Comparison of ENCODE assay signal across 8 cellular contexts in the genomic region with DNA sequence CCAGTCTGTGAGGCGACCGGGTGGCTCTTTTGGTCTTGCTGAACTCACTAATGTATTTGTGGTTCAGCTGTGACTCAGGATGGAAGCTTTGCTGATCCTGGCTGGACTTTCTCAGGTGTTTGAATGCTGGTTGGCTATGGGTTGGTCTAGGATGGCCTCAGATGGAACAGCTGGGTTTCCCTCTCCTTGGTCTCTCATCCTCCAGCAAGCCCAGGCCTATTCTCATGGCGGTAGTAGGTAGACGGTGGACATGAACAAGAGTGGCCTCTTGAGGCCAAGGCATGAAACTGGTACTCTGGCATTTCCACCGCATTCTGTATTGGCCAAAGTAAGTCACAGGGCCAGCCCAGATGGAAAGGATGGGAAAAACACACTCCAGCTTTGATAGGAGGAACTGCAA. TPM values are rescaled to one million over a fixed set of nuclear protein-coding genes. Genes with fewer than 3 reads are reported as not detected.
DNase-seq lines count a peak whose midpoint lies in the region; ATAC-seq and TF ChIP-seq lines count a peak whose summit lies in the region.

No MANE protein-coding gene starts in this region.

- H3K27me3 Mint-ChIP-seq in HFFc6 (ENCODE audit: insufficient read depth) (peaks cover 2% of the 10 kb centered on the region; the same call in 1 of the 2 replicates), glutamatergic neuron (ENCODE audit: unreplicated experiment) (no peaks in the 10 kb centered on the region)

- TF ChIP-seq CTCF in HFFc6 (IDR thresholded peaks at IDR 0.05) (peak; percentile 58), glutamatergic neuron (IDR thresholded peaks at IDR 0.05; ENCODE audit: partially characterized antibody, unreplicated experiment) (no peak)

- H3K4me1 Mint-ChIP-seq in HFFc6 (ENCODE audit: low read depth) = peaks cover 28% of the 10 kb centered on the region
- no peaks in the 10 kb centered on the region for H3K4me1 Mint-ChIP-seq in glutamatergic neuron (ENCODE audit: low read depth, unreplicated experiment)

- H3K4me3 Mint-ChIP-seq in HFFc6 = no peak overlapping the region
- H3K4me3 Mint-ChIP-seq in glutamatergic neuron (ENCODE audit: unreplicated experiment) = no peak overlapping the region

- peaks cover 5% of the 10 kb centered on the region for H3K36me3 Mint-ChIP-seq in HFFc6 (ENCODE audit: low read depth)
- no peaks in the 10 kb centered on the region for H3K36me3 Mint-ChIP-seq in glutamatergic neuron (ENCODE audit: unreplicated experiment)

- H3K9me3 Mint-ChIP-seq in HFFc6 (no peaks in the 10 kb centered on the region; the same call in 1 of the 2 replicates), glutamatergic neuron (ENCODE audit: unreplicated experiment) (no peaks in the 10 kb centered on the region)

- no peak for ATAC-seq in GM19397 (IDR thresholded peaks at IDR 0.05; ENCODE audit: unreplicated experiment)

- H3K27ac Mint-ChIP-seq in HFFc6 (no peak overlapping the region), glutamatergic neuron (ENCODE audit: unreplicated experiment) (no peak overlapping the region)

- DNase-seq in AML-193 (lab: John Stamatoyannopoulos, UW) (peak; percentile 20 to 39), HFFc6 (peak; percentile 48), SW480 (ENCODE audit: low spot score) (peak; percentile 35), globus pallidus (ENCODE audit: low spot score) (peak; percentile 77), pulmonary artery endothelial cell (ENCODE audit: low read depth, low spot score) (peak; percentile 26), glutamatergic neuron (no peak)
- no peak for DNase-seq in stimulated activated naive CD4-positive, alpha-beta T cell (lab: John Stamatoyannopoulos, UW)

RNA-seq across cellular contexts. Expression of a gene that starts 11.8 kb away (rescaled TPM):
- 10 to 100 TPM; 16.4 to 18.8 (median 17.3) TPM for total RNA-seq in HFFc6 (2021; fragmentation: NEBNext Ultra II Directional; extraction: Animal tissue kit (Norgen Biotek cat#: 25700))
- total RNA-seq in pulmonary artery endothelial cell = 10.6 and 14.3 TPM in 2 replicates
- 12.1 TPM for total RNA-seq in glutamatergic neuron (ENCODE audit: unreplicated experiment)

RNA-seq across cellular contexts. Expression of a gene that starts 43.2 kb away (rescaled TPM):
- total RNA-seq in HFFc6 (2021; fragmentation: NEBNext Ultra II Directional; extraction: Animal tissue kit (Norgen Biotek cat#: 25700)) = 10 to 100 TPM; 13.4 to 21.9 (median 15.6) TPM
- total RNA-seq in pulmonary artery endothelial cell (26.1 and 27.4 TPM in 2 replicates), glutamatergic neuron (ENCODE audit: unreplicated experiment) (17.1 TPM)

Comparison
In these comparisons a context has a peak if more than half of its experiments do, and no peak if none do; other contexts are left out.
1. DNase-seq: peak in AML-193 (2 of 2), HFFc6 (single experiment), SW480 (single experiment), globus pallidus (single experiment) and pulmonary artery endothelial cell (single experiment); none in stimulated activated naive CD4-positive, alpha-beta T cell (0 of 6) and glutamatergic neuron (single experiment).